Comparison of ENCODE assay signal across 9 cellular contexts in the genomic region with DNA sequence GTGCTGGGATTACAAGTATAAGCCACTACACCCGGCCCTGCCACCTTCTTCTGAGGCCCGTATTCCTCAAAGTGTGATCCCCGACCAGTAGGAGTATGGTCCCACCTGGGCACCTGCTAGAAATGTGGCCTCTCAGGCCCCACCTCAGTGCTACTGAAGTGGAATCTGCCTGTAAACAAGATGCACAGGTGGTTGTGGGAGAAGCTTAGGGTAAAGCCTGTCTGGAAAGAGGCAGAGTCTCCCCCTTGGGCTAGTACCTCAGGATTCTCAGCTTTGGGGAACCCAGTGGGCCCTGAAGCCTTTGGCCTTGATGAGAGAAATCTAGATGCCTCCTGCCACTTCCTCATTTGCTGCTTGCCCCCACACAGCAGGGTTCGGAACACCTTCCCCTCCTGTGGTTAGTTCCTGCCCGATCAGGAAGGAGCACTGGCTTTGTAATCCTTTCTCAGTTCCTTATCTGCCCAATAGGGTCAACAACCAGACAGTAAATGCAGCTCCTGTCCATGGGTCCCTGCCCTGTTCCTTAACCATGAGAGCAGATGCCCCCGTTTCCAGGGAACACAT. TPM values are rescaled to one million over a fixed set of nuclear protein-coding genes. Genes with fewer than 3 reads are reported as not detected.
DNase-seq lines count a peak whose midpoint lies in the region; ATAC-seq and TF ChIP-seq lines count a peak whose summit lies in the region.
"Had no signal": no experiment of that assay in that cellular context is flagged by ENCODE, and none has a peak within 500 bp of the region (broad histone marks: within the 10 kb centered on the region; RNA-seq: fewer than 3 reads in every experiment).

No MANE protein-coding gene starts in this region.

- no peaks in the 10 kb centered on the region for H3K4me1 ChIP-seq in SK-N-SH (ENCODE audit: control insufficient read depth in 1 of 2, insufficient read depth in 2 of 2, low read depth in 1 of 2, low read length in 1 of 2)
- no peaks in the 10 kb centered on the region for H3K4me1 ChIP-seq in hepatocyte (ENCODE audit: insufficient read depth)

- H3F3A ChIP-seq in SK-N-SH (replicated peaks; ENCODE audit: insufficient read depth), result no peaks in the 10 kb centered on the region

- H3K27ac ChIP-seq in cingulate gyrus (ENCODE audit: low read depth, low read length) (peak overlapping the region; percentile 61), SK-N-SH (ENCODE audit: low read depth in 2 of 2, low read length in 1 of 2) (no peak overlapping the region), hepatocyte (no peak overlapping the region)
- H3K27ac ChIP-seq: epithelial cell of prostate had no signal

- no peaks in the 10 kb centered on the region for H3K9me3 Mint-ChIP-seq in stimulated activated effector memory CD8-positive, alpha-beta T cell treated with anti-CD3 and anti-CD28 coated beads, Interleukin-12 subunit alpha, Interleukin-12 subunit beta, amount 100 ng/mL, for 72 hours

- no peaks in the 10 kb centered on the region for H3K79me2 ChIP-seq in SK-N-SH (ENCODE audit: insufficient read depth)
- no peaks in the 10 kb centered on the region for H3K79me2 ChIP-seq in hepatocyte

- peaks cover 5 to 27% of the 10 kb centered on the region in 2 experiments for H3K36me3 ChIP-seq in SK-N-SH (replicated peaks in 1 of 2; ENCODE audit: control insufficient read depth in 1 of 2, insufficient read depth in 2 of 2, low read length in 1 of 2)
- H3K36me3 ChIP-seq in hepatocyte (replicated peaks; ENCODE audit: insufficient read depth, low read depth), result no peaks in the 10 kb centered on the region

- ATAC-seq in GM18499 (IDR thresholded peaks at IDR 0.05; ENCODE audit: insufficient read depth, unreplicated experiment), result peak; percentile 57
- ATAC-seq in GM21717 (IDR thresholded peaks at IDR 0.05; ENCODE audit: unreplicated experiment), result peak; percentile 64
- ATAC-seq in stimulated activated effector memory CD8-positive, alpha-beta T cell treated with anti-CD3 and anti-CD28 coated beads, Interleukin-12 subunit alpha, Interleukin-12 subunit beta, amount 100 ng/mL, for 72 hours, result no peak

- H3K9ac ChIP-seq in SK-N-SH, result no peak overlapping the region

- POLR2A ChIA-PET in SK-N-SH (lab: Yijun Ruan, JAX), result no interaction called here

- DNase-seq in Kasumi-1 (lab: John Stamatoyannopoulos, UW) (peak; percentile 99), SK-N-SH (no peak), hepatocyte (ENCODE audit: low spot score) (no peak), NCI-H2171 (lab: John Stamatoyannopoulos, UW) (no peak)
- peak in 1 of 2 donors; percentile 62 for DNase-seq in stimulated activated effector memory CD8-positive, alpha-beta T cell treated with anti-CD3 and anti-CD28 coated beads, Interleukin-12 subunit alpha, Interleukin-12 subunit beta, amount 100 ng/mL, for 72 hours (ENCODE audit: low spot score in 2 of 2)

- WGBS in SK-N-SH (ENCODE audit: low lambda C conversion rate), result 86% methylated on average over 6 of the region's 6 CpGs
- 85% methylated on average over 6 of the region's 6 CpGs for WGBS in hepatocyte (ENCODE audit: low lambda C conversion rate, missing lambda C conversion rate)

- no peak for TF ChIP-seq EP300 in SK-N-SH (IDR thresholded peaks at IDR 0.05; ENCODE audit: borderline replicate concordance in 1 of 2, low read depth in 1 of 2, low read length in 1 of 2)

- H3K9me3 ChIP-seq in SK-N-SH (no peaks in the 10 kb centered on the region), hepatocyte (ENCODE audit: low read depth) (no peaks in the 10 kb centered on the region)

- H2AFZ ChIP-seq in SK-N-SH (ENCODE audit: low read depth) (no peak overlapping the region), hepatocyte (no peak overlapping the region)

- TF ChIP-seq CTCF in SK-N-SH (IDR thresholded peaks at IDR 0.05), result no peak
- no peak for TF ChIP-seq CTCF in hepatocyte (IDR thresholded peaks at IDR 0.05; ENCODE audit: poor library complexity)

- H3K27me3 ChIP-seq in SK-N-SH (ENCODE audit: insufficient read depth) (no peaks in the 10 kb centered on the region), hepatocyte (no peaks in the 10 kb centered on the region)

- H3K36me3 Mint-ChIP-seq in stimulated activated effector memory CD8-positive, alpha-beta T cell treated with anti-CD3 and anti-CD28 coated beads, Interleukin-12 subunit alpha, Interleukin-12 subunit beta, amount 100 ng/mL, for 72 hours, result peaks cover 14% of the 10 kb centered on the region

- H3K4me3 Mint-ChIP-seq in stimulated activated effector memory CD8-positive, alpha-beta T cell treated with anti-CD3 and anti-CD28 coated beads, Interleukin-12 subunit alpha, Interleukin-12 subunit beta, amount 100 ng/mL, for 72 hours, result peak overlapping the region; percentile 64

- H3K4me2 ChIP-seq in SK-N-SH (no peak overlapping the region), hepatocyte (no peak overlapping the region)

- TF ChIP-seq RAD21 in SK-N-SH (IDR thresholded peaks at IDR 0.05; ENCODE audit: low read length), result no peak

- CTCF ChIA-PET in SK-N-SH (lab: Yijun Ruan, JAX), result interaction anchor here (1.5 kb wide), 1 partner anchor 9 kb away, joined by 3 read pairs; no protein-coding TSS in a partner anchor

- no peaks in the 10 kb centered on the region for H3K9me2 ChIP-seq in SK-N-SH
- H3K9me2 ChIP-seq in hepatocyte (replicated peaks; ENCODE audit: insufficient read depth), result no peaks in the 10 kb centered on the region

- H3K27ac Mint-ChIP-seq in stimulated activated effector memory CD8-positive, alpha-beta T cell treated with anti-CD3 and anti-CD28 coated beads, Interleukin-12 subunit alpha, Interleukin-12 subunit beta, amount 100 ng/mL, for 72 hours, result peak overlapping the region; percentile 98

- peaks cover 63% of the 10 kb centered on the region for H3K4me1 Mint-ChIP-seq in stimulated activated effector memory CD8-positive, alpha-beta T cell treated with anti-CD3 and anti-CD28 coated beads, Interleukin-12 subunit alpha, Interleukin-12 subunit beta, amount 100 ng/mL, for 72 hours

- H3K4me3 ChIP-seq in SK-N-SH (ENCODE audit: low read depth in 2 of 2, low read length in 1 of 2) (no peak overlapping the region), hepatocyte (no peak overlapping the region)

- no peaks in the 10 kb centered on the region for H4K20me1 ChIP-seq in SK-N-SH (ENCODE audit: insufficient read depth)
- H4K20me1 ChIP-seq in hepatocyte (ENCODE audit: insufficient read depth, poor library complexity, severe bottlenecking), result no peaks in the 10 kb centered on the region

TF ChIP-seq in SK-N-SH, 30 proteins besides CTCF, POLR2A, EP300 and RAD21 (continues in another document):
- TF ChIP-seq, protein P1, sequence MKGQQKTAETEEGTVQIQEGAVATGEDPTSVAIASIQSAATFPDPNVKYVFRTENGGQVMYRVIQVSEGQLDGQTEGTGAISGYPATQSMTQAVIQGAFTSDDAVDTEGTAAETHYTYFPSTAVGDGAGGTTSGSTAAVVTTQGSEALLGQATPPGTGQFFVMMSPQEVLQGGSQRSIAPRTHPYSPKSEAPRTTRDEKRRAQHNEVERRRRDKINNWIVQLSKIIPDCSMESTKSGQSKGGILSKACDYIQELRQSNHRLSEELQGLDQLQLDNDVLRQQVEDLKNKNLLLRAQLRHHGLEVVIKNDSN (IDR thresholded peaks at IDR 0.05; ENCODE audit: borderline replicate concordance, low read depth), result no peak
- TF ChIP-seq EZH2phosphoT487 (IDR thresholded peaks at IDR 0.05; ENCODE audit: borderline replicate concordance, low read depth) (no peak), TAF1 (IDR thresholded peaks at IDR 0.05; ENCODE audit: borderline replicate concordance, low read depth, low read length) (no peak), TCF12 (IDR thresholded peaks at IDR 0.05) (no peak), FOSL2 (IDR thresholded peaks at IDR 0.05; ENCODE audit: borderline replicate concordance, low read depth) (no peak)
- TF ChIP-seq, protein P2, sequence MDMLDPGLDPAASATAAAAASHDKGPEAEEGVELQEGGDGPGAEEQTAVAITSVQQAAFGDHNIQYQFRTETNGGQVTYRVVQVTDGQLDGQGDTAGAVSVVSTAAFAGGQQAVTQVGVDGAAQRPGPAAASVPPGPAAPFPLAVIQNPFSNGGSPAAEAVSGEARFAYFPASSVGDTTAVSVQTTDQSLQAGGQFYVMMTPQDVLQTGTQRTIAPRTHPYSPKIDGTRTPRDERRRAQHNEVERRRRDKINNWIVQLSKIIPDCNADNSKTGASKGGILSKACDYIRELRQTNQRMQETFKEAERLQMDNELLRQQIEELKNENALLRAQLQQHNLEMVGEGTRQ (IDR thresholded peaks at IDR 0.05; ENCODE audit: borderline replicate concordance, low read depth, low read length), result no peak

RNA-seq across cellular contexts. Expression of a gene that starts 25.2 kb away (rescaled TPM):
- polyA plus RNA-seq in SK-N-SH (2012; rRNA removed) (25.2 and 37.6 TPM in 2 replicates), hepatocyte (10.1 and 12.5 TPM in 2 replicates)
- polyA plus RNA-seq in SK-N-SH (2012; cell fraction: cytosol; rRNA removed), result 27.7 and 28.2 TPM in 2 replicates
- 64.2 and 80.0 TPM in 2 replicates for polyA plus RNA-seq in SK-N-SH (2012; cell fraction: nucleus; rRNA removed)
- 14.3 and 15.9 TPM in 2 replicates for total RNA-seq in hepatocyte

RNA-seq across cellular contexts. Expression of a gene that starts 27.7 kb away (rescaled TPM):
- polyA plus RNA-seq in SK-N-SH (2012; rRNA removed) (179 and 211 TPM in 2 replicates), hepatocyte (50.7 and 53.5 TPM in 2 replicates)
- polyA plus RNA-seq in SK-N-SH (2012; cell fraction: cytosol; rRNA removed), result 185 and 194 TPM in 2 replicates
- polyA plus RNA-seq in SK-N-SH (2012; cell fraction: nucleus; rRNA removed), result 42.3 and 65.4 TPM in 2 replicates
- 39.9 and 69.1 TPM in 2 replicates for total RNA-seq in hepatocyte

RNA-seq across cellular contexts. Expression of a gene that starts 41.6 kb away (rescaled TPM):
- polyA plus RNA-seq in SK-N-SH (2012; rRNA removed), result 3.1 and 3.7 TPM in 2 replicates
- 1.0 and 2.3 TPM in 2 replicates for polyA plus RNA-seq in SK-N-SH (2012; cell fraction: cytosol; rRNA removed)
- 3.1 and 3.2 TPM in 2 replicates for polyA plus RNA-seq in SK-N-SH (2012; cell fraction: nucleus; rRNA removed)
- total RNA-seq in hepatocyte, result 1.4 TPM in 1 of 2 replicates, not detected in the other
- polyA plus RNA-seq in hepatocyte, result 1.8 and 2.9 TPM in 2 replicates

RNA-seq across cellular contexts. Expression of a gene that starts 54.6 kb away (rescaled TPM):
- polyA plus RNA-seq in SK-N-SH (2012; rRNA removed), result not detected in 2 replicates
- 0.07 TPM in 1 of 2 replicates, not detected in the other for polyA plus RNA-seq in SK-N-SH (2012; cell fraction: cytosol; rRNA removed)
- 0.39 and 0.46 TPM in 2 replicates for polyA plus RNA-seq in SK-N-SH (2012; cell fraction: nucleus; rRNA removed)
- total RNA-seq in hepatocyte, result not detected in 2 replicates
- 0.32 and 0.60 TPM in 2 replicates for polyA plus RNA-seq in hepatocyte

Comparison
In these comparisons a context has a peak if more than half of its experiments do, and no peak if none do; other contexts are left out.
1. DNase-seq: peak in Kasumi-1 (2 of 2); none in SK-N-SH (single experiment), hepatocyte (single experiment) and NCI-H2171 (single experiment).